In the genomic region with DNA sequence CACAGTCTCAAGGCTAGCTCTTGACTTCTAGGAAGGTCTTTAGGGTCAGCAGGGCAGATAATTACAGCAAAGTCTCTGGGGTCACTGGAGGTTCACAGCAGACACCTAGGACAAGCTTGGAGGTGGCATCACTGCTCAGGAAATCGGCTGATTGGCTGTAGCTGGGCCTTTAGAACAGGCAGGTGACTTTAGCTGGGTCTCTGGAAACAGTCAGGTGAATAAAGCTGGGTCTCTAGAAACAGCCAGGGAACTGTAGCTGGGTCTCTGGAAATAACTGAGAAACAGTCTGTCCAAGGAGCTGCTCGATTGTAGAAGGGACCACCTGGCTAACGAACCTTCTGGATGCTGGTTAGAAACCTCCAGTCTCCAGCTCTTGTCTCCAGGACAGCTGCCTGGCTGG, we compare ENCODE assay signal across 25 cellular contexts. TPM values are rescaled to one million over a fixed set of nuclear protein-coding genes. Genes with fewer than 3 reads are reported as not detected.
"Had no signal": no experiment of that assay in that cellular context is flagged by ENCODE, and none has a peak within 500 bp of the region (broad histone marks: within the 10 kb centered on the region; RNA-seq: fewer than 3 reads in every experiment).

No MANE protein-coding gene starts in this region.

- H3K4me1 ChIP-seq: esophagus squamous epithelium, lower lobe of right lung, parathyroid adenoma, prostate gland, right atrium auricular region, sigmoid colon, testis, tibial artery had no signal

- H3K36me3 ChIP-seq: esophagus squamous epithelium, prostate gland, right atrium auricular region, sigmoid colon, tibial artery had no signal

- H3K4me3 ChIP-seq: coronary artery, esophagus squamous epithelium, lower lobe of right lung, prostate gland, right atrium auricular region, sigmoid colon, testis, tibial artery had no signal

- H3K27ac ChIP-seq: coronary artery, esophagus squamous epithelium, lower lobe of right lung, parathyroid adenoma, prostate gland, right atrium auricular region, sigmoid colon, testis, tibial artery had no signal

- FAIRE-seq: endothelial cell of umbilical vein, keratinocyte had no signal

- H2AFZ ChIP-seq: parathyroid adenoma had no signal

- H3K9me3 ChIP-seq: esophagus squamous epithelium, lower lobe of right lung, prostate gland, right atrium auricular region, sigmoid colon, testis, tibial artery had no signal

- H3K9ac ChIP-seq: parathyroid adenoma had no signal

- H3K79me2 ChIP-seq: parathyroid adenoma had no signal

- H3K27me3 ChIP-seq: right atrium auricular region, sigmoid colon, testis had no signal

- DNase-seq: dermis blood vessel endothelial cell; effector memory CD4-positive, alpha-beta T cell; erythroblast; esophagus squamous epithelium; foreskin melanocyte; hypothalamus; left ventricle myocardium superior; lower lobe of right lung; naive thymus-derived CD8-positive, alpha-beta T cell; nephron progenitor cell; sigmoid colon; stimulated activated CD4-positive, alpha-beta T cell treated with anti-CD3 and anti-CD28 coated beads, Interleukin-4, amount 100 ng/mL, for 4 hours; stimulated activated naive CD8-positive, alpha-beta T cell treated with anti-CD3 and anti-CD28 coated beads, Interleukin-15, Interleukin-2, amounts not matched to agents 100 U/mL and 50 U/mL, for 24 hours; substantia nigra; testis had no signal

- ATAC-seq: left ventricle myocardium superior; naive thymus-derived CD8-positive, alpha-beta T cell; stimulated activated memory B cell treated with anti-CD40 and anti-IgM and Interleukin-4, amounts not matched to agents 10 μg/mL and 1 μg/mL and 100 μg/mL, for 72 hours; stimulated activated naive CD8-positive, alpha-beta T cell treated with anti-CD3 and anti-CD28 coated beads, Interleukin-15, Interleukin-2, amounts not matched to agents 100 U/mL and 50 U/mL, for 24 hours had no signal

RNA-seq across cellular contexts. Expression of a gene that starts 10.0 kb away (rescaled TPM):
- total RNA-seq: dermis blood vessel endothelial cell, endothelial cell of umbilical vein, myocyte had no signal
- polyA plus RNA-seq: endothelial cell of umbilical vein, keratinocyte had no signal

RNA-seq across cellular contexts. Expression of a gene that starts 15.8 kb away (rescaled TPM):
- total RNA-seq: dermis blood vessel endothelial cell, endothelial cell of umbilical vein, left ventricle myocardium superior, myocyte, right atrium auricular region, urinary bladder had no signal
- polyA plus RNA-seq: endothelial cell of umbilical vein; keratinocyte; naive thymus-derived CD8-positive, alpha-beta T cell; urinary bladder had no signal

RNA-seq across cellular contexts. Expression of a gene that starts 41.8 kb away (rescaled TPM):
- total RNA-seq: dermis blood vessel endothelial cell; endothelial cell of umbilical vein; myocyte; naive thymus-derived CD8-positive, alpha-beta T cell had no signal
- polyA plus RNA-seq: endothelial cell of umbilical vein, keratinocyte had no signal
